Comparison of ENCODE assay signal across 18 cellular contexts in genomic region chr12:124478985-124479645, GRCh38.
DNase-seq lines count a peak whose midpoint lies in the region; TF ChIP-seq lines count a peak whose summit lies in the region.
"Had no signal": no experiment of that assay in that cellular context is flagged by ENCODE, and none has a peak within 500 bp of the region (broad histone marks: within the 10 kb centered on the region; RNA-seq: fewer than 3 reads in every experiment).

No MANE protein-coding gene starts in this region.

- peaks cover 14% of the 10 kb centered on the region for H3K79me2 ChIP-seq in neural progenitor cell (ENCODE audit: low read depth)

- peak overlapping the region in 5 of 7 donors; percentile 13 to 91 (median 53) for H3K27ac Mint-ChIP-seq in CD4-positive, alpha-beta memory T cell
- H3K27ac Mint-ChIP-seq in endothelial cell (ENCODE audit: unreplicated experiment) (peak overlapping the region; percentile 75), neural progenitor cell (peak overlapping the region; percentile 70)

- POLR2A ChIA-PET in CD4-positive, alpha-beta memory T cell (lab: Charles Lee; ENCODE audit: partially characterized antibody), result interaction anchor here (1.0 to 1.5 kb wide), 2 partner anchors 13 to 22 kb away, joined by 3 to 4 read pairs; no protein-coding TSS in a partner anchor
- POLR2A ChIA-PET in HEK293 (lab: Yijun Ruan, JAX), result no interaction called here

- H3K36me3 Mint-ChIP-seq in CD4-positive, alpha-beta memory T cell, result peaks cover 35 to 44% of the 10 kb centered on the region in 2 donors
- peaks cover 31% of the 10 kb centered on the region for H3K36me3 Mint-ChIP-seq in endothelial cell (ENCODE audit: low read depth, unreplicated experiment)
- peaks cover 32% of the 10 kb centered on the region for H3K36me3 Mint-ChIP-seq in neural progenitor cell

- H3K27me3 Mint-ChIP-seq in CD4-positive, alpha-beta memory T cell, result no peaks in the 10 kb centered on the region
- H3K27me3 Mint-ChIP-seq in endothelial cell (ENCODE audit: unreplicated experiment), result peaks cover 12% of the 10 kb centered on the region
- peaks cover 4% of the 10 kb centered on the region for H3K27me3 Mint-ChIP-seq in neural progenitor cell (ENCODE audit: insufficient read depth, low read depth)

- DNase-seq in CD4-positive, alpha-beta memory T cell, result peak in 1 of 5 donors; percentile 5
- no peak for DNase-seq in endothelial cell (ENCODE audit: low spot score)
- DNase-seq in neural progenitor cell (ENCODE audit: low spot score), result no peak
- no peak for DNase-seq in OCI-M2 (lab: John Stamatoyannopoulos, UW; ENCODE audit: unreplicated experiment)
- DNase-seq in NCI-H1092 (lab: John Stamatoyannopoulos, UW), result no peak
- DNase-seq in NCI-H748 (lab: John Stamatoyannopoulos, UW; ENCODE audit: unreplicated experiment), result no peak
- DNase-seq: head of caudate nucleus; midbrain; NCI-H1092 treated with DMSO at 0.1 percent for 48 hours; NCI-H526 treated with DMSO at 0.1 percent for 48 hours; small intestine; stimulated activated CD4-positive, alpha-beta T cell treated with anti-CD3 and anti-CD28 coated beads, Interleukin-4, amount 100 ng/mL, for 4 hours; transverse colon had no signal

- H3F3A ChIP-seq in neural progenitor cell (ENCODE audit: low read depth), result peaks cover 8% of the 10 kb centered on the region

- peaks cover 10% of the 10 kb centered on the region for H3K36me3 ChIP-seq in CD4-positive, alpha-beta memory T cell (ENCODE audit: insufficient read depth, low read length)
- H3K36me3 ChIP-seq in HEK293 (ENCODE audit: control insufficient read depth in 2 of 2, insufficient read depth in 1 of 2, low read length in 2 of 2) (peaks cover 0 to 78% of the 10 kb centered on the region in 2 experiments; a peak in 2 of 3 replicates), neural progenitor cell (no peaks in the 10 kb centered on the region)
- H3K36me3 ChIP-seq: ovary had no signal

- H3K4me1 ChIP-seq in CD4-positive, alpha-beta memory T cell (ENCODE audit: insufficient read depth, low read length), result peaks cover 16% of the 10 kb centered on the region
- H3K4me1 ChIP-seq in HEK293 (ENCODE audit: control insufficient read depth, insufficient read depth, low read length) (no peaks in the 10 kb centered on the region), neural progenitor cell (peaks cover 16% of the 10 kb centered on the region)

- H3K9ac ChIP-seq in neural progenitor cell, result no peak overlapping the region
- H3K9ac ChIP-seq: KMS-11 had no signal

- peaks cover 11 to 47% (median 24%) of the 10 kb centered on the region in 4 donors for H3K4me1 Mint-ChIP-seq in CD4-positive, alpha-beta memory T cell
- peaks cover 10% of the 10 kb centered on the region for H3K4me1 Mint-ChIP-seq in endothelial cell (ENCODE audit: unreplicated experiment)
- H3K4me1 Mint-ChIP-seq in neural progenitor cell, result peaks cover 9% of the 10 kb centered on the region

- H3K27me3 ChIP-seq in CD4-positive, alpha-beta memory T cell (ENCODE audit: insufficient read depth, low read length), result no peaks in the 10 kb centered on the region
- H3K27me3 ChIP-seq in neural progenitor cell, result no peaks in the 10 kb centered on the region
- H3K27me3 ChIP-seq: ovary, transverse colon had no signal

- H3K4me3 ChIP-seq in CD4-positive, alpha-beta memory T cell (ENCODE audit: low read length in 2 of 2), result no peak overlapping the region
- H3K4me3 ChIP-seq in HEK293 (ENCODE audit: low read depth, low read length), result no peak overlapping the region
- no peak overlapping the region for H3K4me3 ChIP-seq in neural progenitor cell
- H3K4me3 ChIP-seq: ovary, transverse colon had no signal

- peak overlapping the region in 4 of 8 donors; percentile 18 to 73 (median 28) for H3K4me3 Mint-ChIP-seq in CD4-positive, alpha-beta memory T cell
- peak overlapping the region; percentile 37 for H3K4me3 Mint-ChIP-seq in endothelial cell (ENCODE audit: unreplicated experiment)
- peak overlapping the region; percentile 46 for H3K4me3 Mint-ChIP-seq in neural progenitor cell
- H3K4me3 Mint-ChIP-seq: CD14-positive monocyte had no signal

- H3K27ac ChIP-seq in CD4-positive, alpha-beta memory T cell (ENCODE audit: low read depth, low read length), result no peak overlapping the region
- H3K27ac ChIP-seq in HEK293 (ENCODE audit: extremely low read depth, low read depth, low read length) (no peak overlapping the region), neural progenitor cell (peak overlapping the region; percentile 80)
- H3K27ac ChIP-seq: KMS-11, VCaP had no signal

- H3K9me3 ChIP-seq in CD4-positive, alpha-beta memory T cell (ENCODE audit: control insufficient read depth in 1 of 2, low read length in 2 of 2), result no peaks in the 10 kb centered on the region
- H3K9me3 ChIP-seq in HEK293 (ENCODE audit: control insufficient read depth, insufficient read depth, low read depth, low read length), result no peaks in the 10 kb centered on the region
- H3K9me3 ChIP-seq in neural progenitor cell (ENCODE audit: low read depth), result no peaks in the 10 kb centered on the region
- H3K9me3 ChIP-seq: ovary, transverse colon had no signal

- no peak for TF ChIP-seq CTCF in HEK293 (tag by site-specific recombination; IDR thresholded peaks at IDR 0.05)
- TF ChIP-seq CTCF in endothelial cell (IDR thresholded peaks at IDR 0.05; ENCODE audit: unreplicated experiment), result no peak
- no peak for TF ChIP-seq CTCF in neural progenitor cell (IDR thresholded peaks at IDR 0.05)

- H4K20me1 ChIP-seq in neural progenitor cell (ENCODE audit: low read depth), result peaks cover 29% of the 10 kb centered on the region

- intact Hi-C loops in CD4-positive, alpha-beta memory T cell (cut with micrococcal nuclease), result no loop called here

- CTCF ChIA-PET in CD4-positive, alpha-beta memory T cell (lab: Charles Lee; ENCODE audit: partially characterized antibody), result no interaction called here
- CTCF ChIA-PET in HEK293 (lab: Yijun Ruan, JAX), result no interaction called here

- peak overlapping the region; percentile 22 for H3K4me2 ChIP-seq in neural progenitor cell
- H3K4me2 ChIP-seq: KMS-11 had no signal

- no peak overlapping the region for H2AFZ ChIP-seq in neural progenitor cell (replicated peaks)

- H3K9me3 Mint-ChIP-seq in CD4-positive, alpha-beta memory T cell, result no peaks in the 10 kb centered on the region
- H3K9me3 Mint-ChIP-seq in endothelial cell (ENCODE audit: unreplicated experiment), result no peaks in the 10 kb centered on the region
- H3K9me3 Mint-ChIP-seq in neural progenitor cell, result peaks cover 4% of the 10 kb centered on the region

TF ChIP-seq in HEK293, 187 proteins besides CTCF, POLR2A, EP300 and RAD21:
- TF ChIP-seq ZNF544 (tag by site-specific recombination; IDR thresholded peaks at IDR 0.05), result no peak
- TF ChIP-seq ZBTB6 (tag by site-specific recombination; IDR thresholded peaks at IDR 0.05), result no peak
- TF ChIP-seq ZNF513 (tag by site-specific recombination; IDR thresholded peaks at IDR 0.05), result no peak
- TF ChIP-seq ZFP3 (tag by site-specific recombination; IDR thresholded peaks at IDR 0.05; ENCODE audit: low read depth), result no peak
- peak; percentile 26 for TF ChIP-seq ZBTB26 (tag by site-specific recombination; optimal IDR thresholded peaks at IDR 0.05)
- TF ChIP-seq ZNF658 (tag by site-specific recombination; IDR thresholded peaks at IDR 0.05), result no peak
- no peak for TF ChIP-seq EGR2 (tag by site-specific recombination; IDR thresholded peaks at IDR 0.05; ENCODE audit: low read depth)
- peak; percentile 90 for TF ChIP-seq ZSCAN4 (tag by site-specific recombination; IDR thresholded peaks at IDR 0.05)
- 0 out of 2 replicates have a peak, but pooled peaks have one; percentile 55 for TF ChIP-seq ZNF2 (tag by site-specific recombination; IDR thresholded peaks at IDR 0.05)
- no peak for TF ChIP-seq ZNF174 (tag by site-specific recombination; IDR thresholded peaks at IDR 0.05)
